Comparison of ENCODE assay signal across 18 cellular contexts in genomic region chr3:37571269-37571668, GRCh38.
A peak's percentile ranks its signal among the peaks of the same experiment; 100 is the strongest.
DNase-seq lines count a peak whose midpoint lies in the region; ATAC-seq, FAIRE-seq and TF ChIP-seq lines count a peak whose summit lies in the region.
"Had no signal": no experiment of that assay in that cellular context is flagged by ENCODE, and none has a peak within 500 bp of the region (broad histone marks: within the 10 kb centered on the region; RNA-seq: fewer than 3 reads in every experiment).

No MANE protein-coding gene starts in this region.

- H3K9me2 ChIP-seq in HCT116 (ENCODE audit: insufficient read depth): no peaks in the 10 kb centered on the region

- H3K79me2 ChIP-seq in HCT116 (ENCODE audit: insufficient read depth, low read length): no peaks in the 10 kb centered on the region

- H3K4me2 ChIP-seq in HCT116 (ENCODE audit: low read length): no peak overlapping the region
- H3K4me2 ChIP-seq: BLaER1 treated with 17β-estradiol and CSF1 and Interleukin-3, amounts not matched to agents 10 nM and 100 nM had no signal

- H4K20me1 ChIP-seq in HCT116 (ENCODE audit: insufficient read depth): no peaks in the 10 kb centered on the region
- H4K20me1 ChIP-seq: BLaER1 treated with 17β-estradiol and CSF1 and Interleukin-3, amounts not matched to agents 10 nM and 100 nM had no signal

- H3K4me1 ChIP-seq in HCT116 (ENCODE audit: control insufficient read depth in 1 of 2, insufficient read depth in 2 of 2, low read length in 2 of 2): no peaks in the 10 kb centered on the region
- peaks cover 60% of the 10 kb centered on the region for H3K4me1 ChIP-seq in left ventricle myocardium inferior
- peaks cover 0 to 2% of the 10 kb centered on the region in 2 donors for H3K4me1 ChIP-seq in small intestine (ENCODE audit: control insufficient read depth in 2 of 2, insufficient read depth in 1 of 2, low read depth in 1 of 2, low read length in 1 of 2)
- H3K4me1 ChIP-seq: HAP-1 had no signal

- POLR2A ChIA-PET in HCT116 (lab: Charles Lee): no interaction called here

- TF ChIP-seq RAD21 in HCT116 (IDR thresholded peaks at IDR 0.05; ENCODE audit: low read depth): peak; percentile 24; the same call in 1 of the 2 replicates

- H3K27ac ChIP-seq in HCT116 (ENCODE audit: low read depth, low read length) (no peak overlapping the region), left ventricle myocardium inferior (replicated peaks) (peak overlapping the region; percentile 21), small intestine (ENCODE audit: low read depth in 1 of 2, low read length in 1 of 2) (no peak overlapping the region)
- H3K27ac ChIP-seq: BLaER1 treated with 17β-estradiol and CSF1 and Interleukin-3, amounts not matched to agents 10 nM and 100 nM had no signal

- RAD21 ChIA-PET in HCT116 (lab: Charles Lee; ENCODE audit: low non-redundant PET in 1 of 2, low total read pairs in 2 of 2, uncharacterized antibody in 2 of 2, unreplicated experiment in 2 of 2): no interaction called here

- CTCF ChIA-PET in HCT116 (lab: Charles Lee): no interaction called here

- TF ChIP-seq CTCF in AG09319 (IDR thresholded peaks at IDR 0.05; ENCODE audit: low read depth, low read length) (peak; percentile 32), HCT116 (IDR thresholded peaks at IDR 0.05 in 2 of 3, conservative IDR thresholded peaks at IDR 0.05 in 1 of 3; ENCODE audit: borderline replicate concordance in 1 of 3, insufficient read depth in 1 of 3, low read depth in 2 of 3, low read length in 2 of 3) (0 out of 6 replicates have a peak, but pooled peaks of 1 of the 3 experiments have one; percentile 13), astrocyte of the cerebellum (IDR thresholded peaks at IDR 0.05; ENCODE audit: low read depth, low read length, missing control alignments) (peak; percentile 42), left ventricle myocardium inferior (IDR thresholded peaks at IDR 0.05; ENCODE audit: borderline replicate concordance) (peak; percentile 44), GM10266 (IDR thresholded peaks at IDR 0.05; ENCODE audit: control insufficient read depth, insufficient read depth, low read depth, missing control alignments) (no peak)

- intact Hi-C loops in HCT116 (cut with micrococcal nuclease): no loop called here
- intact Hi-C loops in left ventricle myocardium inferior (cut with micrococcal nuclease): no loop called here

- H3K9me3 ChIP-seq in HCT116 (ENCODE audit: control insufficient read depth in 1 of 2, insufficient read depth in 1 of 2, low read depth in 1 of 2, low read length in 2 of 2) (0 out of 4 replicates have a peak, but pooled peaks cover 0 to 6% of the 10 kb centered on the region in 2 experiments), left ventricle myocardium inferior (replicated peaks) (peaks cover 17% of the 10 kb centered on the region), small intestine (ENCODE audit: control insufficient read depth, low read depth) (peaks cover 4% of the 10 kb centered on the region)

- no peak overlapping the region for H3K9ac ChIP-seq in HCT116 (ENCODE audit: low read length)
- H3K9ac ChIP-seq: BLaER1 treated with 17β-estradiol and CSF1 and Interleukin-3, amounts not matched to agents 10 nM and 100 nM had no signal

- BruUV-seq in HCT116 (replicated peaks; lab: Mats Ljungman, UMichigan): no TSS peak

- no peak overlapping the region for H3K4me3 ChIP-seq in HCT116 (replicated peaks in 1 of 2; ENCODE audit: low read depth in 1 of 2, low read length in 2 of 2)
- H3K4me3 ChIP-seq in astrocyte of the cerebellum (ENCODE audit: low read depth, low read length): no peak overlapping the region
- H3K4me3 ChIP-seq in left ventricle myocardium inferior: no peak overlapping the region
- H3K4me3 ChIP-seq in small intestine (ENCODE audit: low read depth in 1 of 2, low read length in 2 of 2): no peak overlapping the region
- H3K4me3 ChIP-seq: BLaER1 treated with 17β-estradiol and CSF1 and Interleukin-3, amounts not matched to agents 10 nM and 100 nM; HAP-1 had no signal

- no peak for DNase-seq in AG09319 (ENCODE audit: extremely low read depth, low read depth)
- no peak for DNase-seq in HCT116 (ENCODE audit: low read depth, low spot score)
- no peak for DNase-seq in astrocyte of the cerebellum (ENCODE audit: low read depth)
- DNase-seq in left ventricle myocardium inferior: no peak
- no peak for DNase-seq in GM12891 (ENCODE audit: insufficient read length, low spot score)
- DNase-seq in GM10266 (ENCODE audit: extremely low spot score): no peak
- DNase-seq in small intestine: no peak
- DNase-seq in H4 (ENCODE audit: low spot score): no peak
- DNase-seq: activated CD8-positive, alpha-beta memory T cell treated with anti-CD3 and anti-CD28 coated beads, Interleukin-2, amount 10 ng/mL, durations not matched to agents 7 days and 5 days; activated gamma-delta T cell treated with Interleukin-2 at 50 U/mL for 16 hours; effector memory CD8-positive, alpha-beta T cell; NCI-H345; occipital lobe; stimulated activated naive CD4-positive, alpha-beta T cell treated with Interleukin-2 at 50 U/mL for 16 hours; T-cell had no signal

- FAIRE-seq in GM12891 (lab: Jason Lieb, UNC) (no peak), small intestine (lab: Jason Lieb, UNC) (no peak)

- H3K36me3 ChIP-seq in HCT116 (ENCODE audit: control insufficient read depth in 1 of 2, insufficient read depth in 2 of 2, low read length in 2 of 2) (no peaks in the 10 kb centered on the region), left ventricle myocardium inferior (peaks cover 17% of the 10 kb centered on the region), small intestine (ENCODE audit: control insufficient read depth in 2 of 2, insufficient read depth in 2 of 2, low read length in 2 of 2) (no peaks in the 10 kb centered on the region)
- H3K36me3 ChIP-seq: HAP-1 had no signal

- TF ChIP-seq POLR2A in HCT116 (IDR thresholded peaks at IDR 0.05; ENCODE audit: borderline replicate concordance, extremely low read depth, insufficient read depth, insufficient read length) (no peak), GM12891 (IDR thresholded peaks at IDR 0.05; ENCODE audit: low read depth, low read length) (no peak)

- H2AFZ ChIP-seq in HCT116 (ENCODE audit: low read depth, low read length, poor library complexity, severe bottlenecking): no peak overlapping the region

- ATAC-seq in HCT116: no peak
- ATAC-seq: activated CD4-positive, CD25-positive, alpha-beta regulatory T cell treated with anti-CD3 and anti-CD28 coated beads, Interleukin-2, amount 50 U/mL, for 24 hours; activated CD8-positive, alpha-beta memory T cell treated with anti-CD3 and anti-CD28 coated beads, Interleukin-2, amount 10 ng/mL, durations not matched to agents 7 days and 5 days; effector memory CD8-positive, alpha-beta T cell; T-cell had no signal

- in situ Hi-C loops in astrocyte of the cerebellum (cut with HindIII; ENCODE audit: low sequenced_read_pairs): no loop called here

- WGBS in small intestine, 3 donors: 76 to 88% (median 82%) methylated on average over 2 of the region's 2 CpGs

- H3K27me3 ChIP-seq in HCT116 (ENCODE audit: insufficient read depth, low read length) (peaks cover 6% of the 10 kb centered on the region; the same call in 1 of the 2 replicates), left ventricle myocardium inferior (ENCODE audit: low read depth) (no peaks in the 10 kb centered on the region), small intestine (ENCODE audit: control insufficient read depth in 2 of 2, insufficient read depth in 2 of 2, low read length in 2 of 2) (no peaks in the 10 kb centered on the region)
- H3K27me3 ChIP-seq: BLaER1 treated with 17β-estradiol and CSF1 and Interleukin-3, amounts not matched to agents 10 nM and 100 nM had no signal

TF ChIP-seq in HCT116, 20 proteins besides CTCF, POLR2A, EP300 and RAD21:
- no peak for TF ChIP-seq EGR1 (IDR thresholded peaks at IDR 0.05; ENCODE audit: low read depth)
- no peak for TF ChIP-seq TCF7L2 (IDR thresholded peaks at IDR 0.05; ENCODE audit: borderline replicate concordance, extremely low read depth, insufficient read depth, insufficient read length)
- no peak for TF ChIP-seq CBX3 (IDR thresholded peaks at IDR 0.05; ENCODE audit: low read depth)
- no peak for TF ChIP-seq ATF3 (IDR thresholded peaks at IDR 0.05)
- TF ChIP-seq SRF (IDR thresholded peaks at IDR 0.05; ENCODE audit: low read depth): no peak

TF ChIP-seq in GM12891, 5 proteins besides CTCF, POLR2A, EP300 and RAD21:
- no peak for TF ChIP-seq SPI1 (IDR thresholded peaks at IDR 0.05; ENCODE audit: low read depth, low read length)
